ENCODE assay signal across 17 cellular contexts in the genomic region with DNA sequence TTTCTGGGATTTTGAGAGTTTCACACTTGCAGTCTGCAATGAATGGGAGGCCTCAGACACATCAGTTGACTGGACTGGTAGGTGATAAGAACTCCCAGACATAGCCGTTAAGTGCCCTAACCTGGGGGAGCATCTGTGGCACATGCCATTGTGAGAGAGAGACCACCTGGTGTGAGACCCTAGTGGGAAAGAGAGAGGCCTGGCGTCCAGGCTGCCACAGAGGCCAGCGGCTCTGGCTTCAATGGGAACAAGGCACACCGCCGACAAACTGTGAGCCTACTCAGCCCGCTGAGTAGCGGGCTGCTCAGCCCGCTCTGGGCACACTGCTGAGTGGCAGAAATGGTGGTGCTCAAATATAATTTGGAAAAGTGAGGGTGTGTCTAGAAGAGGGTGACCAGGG.
"Had no signal": no experiment of that assay in that cellular context is flagged by ENCODE, and none has a peak within 500 bp of the region (broad histone marks: within the 10 kb centered on the region; RNA-seq: fewer than 3 reads in every experiment).

No MANE protein-coding gene starts in this region.

- H3K4me3 ChIP-seq: MG63, SJCRH30 had no signal

- ATAC-seq: SK-N-SH treated with all-trans-retinoic acid at 6 μM for 48 hours had no signal

- H3K9me3 ChIP-seq: MG63, SJCRH30 had no signal

- DNase-seq: KBM-7, MG63, NCI-H1092 treated with DMSO at 0.1 percent for 48 hours, NCI-H1417, NCI-H1436 treated with DMSO at 0.1 percent for 48 hours, NCI-H1694, NCI-H187 treated with DMSO at 0.1 percent for 48 hours, NCI-H2081, NCI-H2107, NCI-H2227 treated with DMSO at 0.1 percent for 48 hours, NCI-H524, NCI-H526 treated with DMSO at 0.1 percent for 48 hours, NCI-H748 treated with DMSO at 0.1 percent for 48 hours, RPMI8226, SHP77, SJCRH30 had no signal

- H3K27ac ChIP-seq: SJCRH30 had no signal

- H3K4me1 ChIP-seq: SJCRH30 had no signal

- H3K27me3 ChIP-seq: MG63, SJCRH30 had no signal

- H3K36me3 ChIP-seq: MG63 had no signal
